ENCODE assay signal across 9 cellular contexts in the genomic region with DNA sequence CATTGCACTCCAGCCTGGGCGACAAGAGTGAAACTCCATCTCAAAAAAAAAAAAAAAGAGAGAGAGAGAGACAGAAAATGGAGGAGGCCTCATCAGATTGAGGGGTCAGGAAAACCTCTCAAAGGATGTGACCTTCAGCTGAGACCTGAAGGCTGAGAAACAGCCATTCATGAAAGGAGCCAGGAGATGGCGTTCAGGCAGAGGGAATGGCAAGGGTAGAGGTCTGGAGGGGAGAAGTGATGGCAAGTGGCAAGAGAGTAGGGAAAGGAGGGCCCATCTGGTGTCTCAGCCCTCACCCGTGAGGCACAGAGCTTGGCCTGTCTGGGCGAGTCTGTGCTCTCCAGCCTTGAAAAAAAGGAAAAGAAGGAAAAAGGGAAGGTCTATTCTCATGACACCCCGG. TPM values are rescaled to one million over a fixed set of nuclear protein-coding genes. Genes with fewer than 3 reads are reported as not detected.
DNase-seq lines count a peak whose midpoint lies in the region; ATAC-seq and TF ChIP-seq lines count a peak whose summit lies in the region.
"Had no signal": no experiment of that assay in that cellular context is flagged by ENCODE, and none has a peak within 500 bp of the region (broad histone marks: within the 10 kb centered on the region; RNA-seq: fewer than 3 reads in every experiment).

No MANE protein-coding gene starts in this region.

- no peak overlapping the region for H3K4me3 ChIP-seq in neural cell (ENCODE audit: low read length)
- no peak overlapping the region for H3K4me3 ChIP-seq in spleen

- TF ChIP-seq CTCF in neural cell (IDR thresholded peaks at IDR 0.05; ENCODE audit: poor library complexity, severe bottlenecking) (peak; percentile 71), spleen (IDR thresholded peaks at IDR 0.05 in 8 of 11, conservative IDR thresholded peaks at IDR 0.05 in 3 of 11) (peak in 3 of 11 experiments; percentile 27 to 37 (median 28))

- no peak overlapping the region for H2AFZ ChIP-seq in neural cell (ENCODE audit: low read depth, low read length)

- no peak for TF ChIP-seq EP300 in neural cell (conservative IDR thresholded peaks at IDR 0.05; ENCODE audit: poor library complexity, severe bottlenecking)

- 54 to 79% (median 62%) methylated on average over 5 of the region's 5 CpGs for WGBS in spleen, 5 donors

- no peak overlapping the region for H3K4me3 Mint-ChIP-seq in stimulated activated effector memory CD8-positive, alpha-beta T cell treated with anti-CD3 and anti-CD28 coated beads, Interleukin-12 subunit alpha, Interleukin-12 subunit beta, amount 100 ng/mL, for 72 hours

- H3K4me1 Mint-ChIP-seq in stimulated activated effector memory CD8-positive, alpha-beta T cell treated with anti-CD3 and anti-CD28 coated beads, Interleukin-12 subunit alpha, Interleukin-12 subunit beta, amount 100 ng/mL, for 72 hours = no peaks in the 10 kb centered on the region

- H3K4me1 ChIP-seq in spleen = no peaks in the 10 kb centered on the region

- TF ChIP-seq POLR2A in spleen (IDR thresholded peaks at IDR 0.05) = no peak

- H3K9ac ChIP-seq in neural cell (ENCODE audit: low read length) = no peak overlapping the region

- ATAC-seq in GM19452 (IDR thresholded peaks at IDR 0.05; ENCODE audit: unreplicated experiment) = no peak
- no peak for ATAC-seq in stimulated activated effector memory CD8-positive, alpha-beta T cell treated with anti-CD3 and anti-CD28 coated beads, Interleukin-12 subunit alpha, Interleukin-12 subunit beta, amount 100 ng/mL, for 72 hours

- peak; percentile 85 for TF ChIP-seq RAD21 in neural cell (conservative IDR thresholded peaks at IDR 0.05)

- no peak overlapping the region for H3K4me2 ChIP-seq in neural cell (ENCODE audit: low read length)

- H3K9me3 Mint-ChIP-seq in stimulated activated effector memory CD8-positive, alpha-beta T cell treated with anti-CD3 and anti-CD28 coated beads, Interleukin-12 subunit alpha, Interleukin-12 subunit beta, amount 100 ng/mL, for 72 hours = no peaks in the 10 kb centered on the region

- no peaks in the 10 kb centered on the region for H3K9me3 ChIP-seq in neural cell (ENCODE audit: low read length)
- no peaks in the 10 kb centered on the region for H3K9me3 ChIP-seq in spleen

- H3K9me2 ChIP-seq in neural cell (ENCODE audit: insufficient read depth, low read length) = no peaks in the 10 kb centered on the region

- H4K20me1 ChIP-seq in neural cell (ENCODE audit: insufficient read depth) = no peaks in the 10 kb centered on the region

- H3K27me3 ChIP-seq in neural cell (ENCODE audit: insufficient read depth, low read depth, low read length) (no peaks in the 10 kb centered on the region), spleen (replicated peaks in 1 of 7) (peaks cover 0 to 4% (median 0%) of the 10 kb centered on the region in 7 donors)

- intact Hi-C loops in spleen (cut with DNase I; ENCODE audit: low total_unique reads) = no loop called here

- no peaks in the 10 kb centered on the region for H3K36me3 Mint-ChIP-seq in stimulated activated effector memory CD8-positive, alpha-beta T cell treated with anti-CD3 and anti-CD28 coated beads, Interleukin-12 subunit alpha, Interleukin-12 subunit beta, amount 100 ng/mL, for 72 hours

- no peak overlapping the region for H3K27ac Mint-ChIP-seq in stimulated activated effector memory CD8-positive, alpha-beta T cell treated with anti-CD3 and anti-CD28 coated beads, Interleukin-12 subunit alpha, Interleukin-12 subunit beta, amount 100 ng/mL, for 72 hours

- no peaks in the 10 kb centered on the region for H3K79me2 ChIP-seq in neural cell (replicated peaks; ENCODE audit: insufficient read depth, low read length)

- H3F3A ChIP-seq in neural cell (ENCODE audit: insufficient read depth, low read length, poor library complexity, severe bottlenecking) = no peaks in the 10 kb centered on the region

- H3K36me3 ChIP-seq in neural cell (ENCODE audit: insufficient read depth, low read length) (no peaks in the 10 kb centered on the region), spleen (no peaks in the 10 kb centered on the region)

- H3K27ac ChIP-seq in neural cell (ENCODE audit: low read length) (no peak overlapping the region), spleen (no peak overlapping the region)

- peak; percentile 21 for DNase-seq in NOMO-1 treated with DMSO at 0.1 percent for 48 hours (lab: John Stamatoyannopoulos, UW; ENCODE audit: unreplicated experiment)
- DNase-seq in NOMO-1 (lab: John Stamatoyannopoulos, UW; ENCODE audit: unreplicated experiment in 2 of 2) = no peak
- DNase-seq in NCI-H524 (lab: John Stamatoyannopoulos, UW) = peak; percentile 61 to 85
- DNase-seq in ecto neural progenitor cell (ENCODE audit: low spot score) = peak; percentile 68
- no peak for DNase-seq in spleen
- no peak for DNase-seq in stimulated activated effector memory CD8-positive, alpha-beta T cell treated with anti-CD3 and anti-CD28 coated beads, Interleukin-12 subunit alpha, Interleukin-12 subunit beta, amount 100 ng/mL, for 72 hours (ENCODE audit: low spot score in 2 of 2)

TF ChIP-seq in neural cell, 6 proteins besides CTCF, POLR2A, EP300 and RAD21:
- peak; percentile 89 for TF ChIP-seq SMC3 (conservative IDR thresholded peaks at IDR 0.05; ENCODE audit: poor library complexity)
- TF ChIP-seq TAF1 (IDR thresholded peaks at IDR 0.05; ENCODE audit: low read depth) = no peak

RNA-seq across cellular contexts. Expression of a gene that starts 17.0 kb away (rescaled TPM):
- 61.7 and 73.9 TPM in 2 replicates for polyA plus RNA-seq in neural cell
- polyA minus RNA-seq in neural cell = 103 and 134 TPM in 2 replicates
- total RNA-seq in spleen = 1 to 10 TPM in 2 of 7 donors, under 1 TPM in 4, not detected in 1; 0.32 to 1.1 (median 0.73) TPM
- under 1 TPM in 2 of 3 donors, not detected in 1; 0.03 to 0.10 TPM for polyA plus RNA-seq in spleen
- total RNA-seq: pulmonary artery endothelial cell had no signal

RNA-seq across cellular contexts. Expression of a gene that starts 30.2 kb away (rescaled TPM):
- polyA plus RNA-seq in neural cell = not detected in 2 replicates
- polyA minus RNA-seq in neural cell = not detected in 2 replicates
- total RNA-seq in spleen = 1 to 10 TPM in 5 of 7 donors, under 1 TPM in 2; 0.67 to 3.8 (median 1.1) TPM
- under 1 TPM; 0.07 to 0.38 (median 0.30) TPM for polyA plus RNA-seq in spleen
- total RNA-seq: pulmonary artery endothelial cell had no signal

Comparison
In these comparisons a context has a peak if more than half of its experiments do, and no peak if none do; other contexts are left out.
1. DNase-seq: peak in NOMO-1 treated with DMSO at 0.1 percent for 48 hours (single experiment), NCI-H524 (2 of 2) and ecto neural progenitor cell (single experiment); none in NOMO-1 (0 of 2), spleen (single experiment) and stimulated activated effector memory CD8-positive, alpha-beta T cell treated with anti-CD3 and anti-CD28 coated beads, Interleukin-12 subunit alpha, Interleukin-12 subunit beta, amount 100 ng/mL, for 72 hours (0 of 2).
2. RNA of a gene that starts 17.0 kb away (polyA plus RNA-seq): 61.7 to 73.9 TPM in neural cell; 0.03 to 0.10 TPM in spleen; every median in the first group is over 10 times any median in the second.